8 cellular contexts compared by ENCODE assay signal in the genomic region with DNA sequence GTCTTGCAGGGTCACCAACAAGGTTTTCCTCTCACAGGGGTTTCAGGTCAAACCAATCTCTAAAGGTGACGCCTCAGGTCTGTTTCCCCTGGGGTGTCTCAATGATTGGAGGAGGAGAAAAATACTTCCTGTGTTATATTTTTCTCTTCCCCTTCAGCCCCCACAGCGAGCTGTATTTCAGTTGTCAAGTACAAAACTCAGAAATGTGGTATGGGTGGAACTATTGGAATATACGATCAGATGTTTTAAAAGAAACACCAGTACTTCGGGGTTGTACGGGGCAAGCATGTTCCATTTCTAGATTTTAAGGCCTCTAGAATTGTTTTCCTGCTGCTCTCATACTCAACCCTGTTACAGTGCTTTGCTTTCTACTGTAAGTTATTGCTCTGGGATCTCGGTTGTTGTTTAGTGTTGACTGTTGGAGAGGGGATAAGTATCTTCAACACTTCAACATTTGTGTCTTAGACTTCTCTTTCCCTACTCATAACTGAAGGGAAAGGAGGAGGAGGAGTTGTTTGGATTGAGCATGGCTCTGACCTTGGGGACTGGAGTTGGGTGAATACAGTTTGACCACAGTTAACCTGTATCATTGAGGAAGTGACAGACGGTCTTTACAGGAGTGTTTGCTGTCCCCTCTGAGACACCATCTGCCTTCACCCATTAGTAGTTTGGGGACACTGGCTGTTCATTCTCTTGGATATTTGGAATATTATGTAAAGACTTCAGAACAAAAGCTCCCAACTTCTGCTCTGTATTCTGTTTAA. TPM values are rescaled to one million over a fixed set of nuclear protein-coding genes. Genes with fewer than 3 reads are reported as not detected.
A peak's percentile ranks its signal among the peaks of the same experiment; 100 is the strongest.
DNase-seq lines count a peak whose midpoint lies in the region; ATAC-seq lines count a peak whose summit lies in the region.

No MANE protein-coding gene starts in this region.

- H3K9me3 Mint-ChIP-seq in activated T-cell treated with anti-CD3 and anti-CD28 coated beads, Interleukin-2, amount 50 U/mL, for 72 hours: no peaks in the 10 kb centered on the region
- H3K9me3 Mint-ChIP-seq in central memory CD8-positive, alpha-beta T cell: no peaks in the 10 kb centered on the region
- H3K9me3 Mint-ChIP-seq in naive B cell: no peaks in the 10 kb centered on the region

- peak overlapping the region; percentile 88 to 97 for H3K4me3 Mint-ChIP-seq in activated T-cell treated with anti-CD3 and anti-CD28 coated beads, Interleukin-2, amount 50 U/mL, for 72 hours
- peak overlapping the region; percentile 98 for H3K4me3 Mint-ChIP-seq in central memory CD8-positive, alpha-beta T cell
- H3K4me3 Mint-ChIP-seq in naive B cell: peak overlapping the region; percentile 91 to 100 (median 99)

- peak; percentile 8 to 12 for ATAC-seq in activated T-cell treated with anti-CD3 and anti-CD28 coated beads, Interleukin-2, amount 50 U/mL, for 72 hours (replicated peaks in 1 of 2)
- peak; percentile 53 for ATAC-seq in central memory CD8-positive, alpha-beta T cell (replicated peaks; ENCODE audit: extremely low read depth, poor library complexity, severe bottlenecking)
- ATAC-seq in naive B cell (ENCODE audit: low read depth in 2 of 2): peak; percentile 39 to 40

- peaks cover 0 to 7% of the 10 kb centered on the region in 2 donors for H3K36me3 Mint-ChIP-seq in activated T-cell treated with anti-CD3 and anti-CD28 coated beads, Interleukin-2, amount 50 U/mL, for 72 hours (ENCODE audit: insufficient read depth in 2 of 2)
- peaks cover 25% of the 10 kb centered on the region for H3K36me3 Mint-ChIP-seq in central memory CD8-positive, alpha-beta T cell (ENCODE audit: insufficient read depth)
- no peaks in the 10 kb centered on the region for H3K36me3 Mint-ChIP-seq in naive B cell

- peaks cover 66% of the 10 kb centered on the region for H3K4me1 Mint-ChIP-seq in activated T-cell treated with anti-CD3 and anti-CD28 coated beads, Interleukin-2, amount 50 U/mL, for 72 hours (ENCODE audit: low read depth)
- peaks cover 66% of the 10 kb centered on the region for H3K4me1 Mint-ChIP-seq in central memory CD8-positive, alpha-beta T cell
- peaks cover 68 to 85% (median 82%) of the 10 kb centered on the region in 3 donors for H3K4me1 Mint-ChIP-seq in naive B cell

- peaks cover 15% of the 10 kb centered on the region for H3K27me3 Mint-ChIP-seq in activated T-cell treated with anti-CD3 and anti-CD28 coated beads, Interleukin-2, amount 50 U/mL, for 72 hours (ENCODE audit: low read depth)
- no peaks in the 10 kb centered on the region for H3K27me3 Mint-ChIP-seq in central memory CD8-positive, alpha-beta T cell
- H3K27me3 Mint-ChIP-seq in naive B cell: no peaks in the 10 kb centered on the region

- peak overlapping the region; percentile 94 for H3K27ac Mint-ChIP-seq in activated T-cell treated with anti-CD3 and anti-CD28 coated beads, Interleukin-2, amount 50 U/mL, for 72 hours
- peak overlapping the region; percentile 91 for H3K27ac Mint-ChIP-seq in central memory CD8-positive, alpha-beta T cell (ENCODE audit: low read depth)
- H3K27ac Mint-ChIP-seq in naive B cell: peak overlapping the region; percentile 89 to 99 (median 96)

- DNase-seq in activated T-cell treated with anti-CD3 and anti-CD28 coated beads, Interleukin-2, amount 50 U/mL, for 72 hours: peak in 1 of 2 donors; percentile 38
- DNase-seq in activated T-cell treated with anti-CD3 and anti-CD28 coated beads, Interleukin-2, amount 50 U/mL, for 48 hours: no peak
- DNase-seq in NAMALWA (ENCODE audit: low spot score) (peak; percentile 63), naive B cell (peak; percentile 53), GOT3 (lab: John Stamatoyannopoulos, UW) (no peak), HK-2 (ENCODE audit: unreplicated experiment) (no peak), SHP77 treated with DMSO at 0.1 percent for 48 hours (lab: John Stamatoyannopoulos, UW) (no peak)
- DNase-seq in central memory CD8-positive, alpha-beta T cell (ENCODE audit: low spot score in 2 of 2): peak in 1 of 2 donors; percentile 21

RNA-seq across cellular contexts. Expression of gene MAPKAPK2, which starts 2.0 kb away (rescaled TPM):
- total RNA-seq in activated T-cell treated with anti-CD3 and anti-CD28 coated beads, Interleukin-2, amount 50 U/mL, for 72 hours: 100 to 1,000 TPM; 101 to 102 TPM
- polyA plus RNA-seq in naive B cell (ENCODE audit: low read depth in 6 of 6): 1 to 10 TPM; 1.7 to 3.6 (median 2.8) TPM

RNA-seq across cellular contexts. Expression of gene DYRK3, which starts 51.3 kb away (rescaled TPM):
- total RNA-seq in activated T-cell treated with anti-CD3 and anti-CD28 coated beads, Interleukin-2, amount 50 U/mL, for 72 hours: 1 to 10 TPM; 5.9 to 8.7 TPM
- polyA plus RNA-seq in naive B cell (ENCODE audit: low read depth in 6 of 6): not detected

Comparison
In these comparisons a context has a peak if more than half of its experiments do, and no peak if none do; other contexts are left out.
1. DNase-seq: peak in NAMALWA (single experiment) and naive B cell (single experiment); none in activated T-cell treated with anti-CD3 and anti-CD28 coated beads, Interleukin-2, amount 50 U/mL, for 48 hours (0 of 2), GOT3 (single experiment), HK-2 (single experiment) and SHP77 treated with DMSO at 0.1 percent for 48 hours (single experiment).
2. Peak in every context shown above with its lines, with median percentiles within 50 percentile points of each other: ATAC-seq, H3K27ac Mint-ChIP-seq and H3K4me3 Mint-ChIP-seq.